In the genomic region with DNA sequence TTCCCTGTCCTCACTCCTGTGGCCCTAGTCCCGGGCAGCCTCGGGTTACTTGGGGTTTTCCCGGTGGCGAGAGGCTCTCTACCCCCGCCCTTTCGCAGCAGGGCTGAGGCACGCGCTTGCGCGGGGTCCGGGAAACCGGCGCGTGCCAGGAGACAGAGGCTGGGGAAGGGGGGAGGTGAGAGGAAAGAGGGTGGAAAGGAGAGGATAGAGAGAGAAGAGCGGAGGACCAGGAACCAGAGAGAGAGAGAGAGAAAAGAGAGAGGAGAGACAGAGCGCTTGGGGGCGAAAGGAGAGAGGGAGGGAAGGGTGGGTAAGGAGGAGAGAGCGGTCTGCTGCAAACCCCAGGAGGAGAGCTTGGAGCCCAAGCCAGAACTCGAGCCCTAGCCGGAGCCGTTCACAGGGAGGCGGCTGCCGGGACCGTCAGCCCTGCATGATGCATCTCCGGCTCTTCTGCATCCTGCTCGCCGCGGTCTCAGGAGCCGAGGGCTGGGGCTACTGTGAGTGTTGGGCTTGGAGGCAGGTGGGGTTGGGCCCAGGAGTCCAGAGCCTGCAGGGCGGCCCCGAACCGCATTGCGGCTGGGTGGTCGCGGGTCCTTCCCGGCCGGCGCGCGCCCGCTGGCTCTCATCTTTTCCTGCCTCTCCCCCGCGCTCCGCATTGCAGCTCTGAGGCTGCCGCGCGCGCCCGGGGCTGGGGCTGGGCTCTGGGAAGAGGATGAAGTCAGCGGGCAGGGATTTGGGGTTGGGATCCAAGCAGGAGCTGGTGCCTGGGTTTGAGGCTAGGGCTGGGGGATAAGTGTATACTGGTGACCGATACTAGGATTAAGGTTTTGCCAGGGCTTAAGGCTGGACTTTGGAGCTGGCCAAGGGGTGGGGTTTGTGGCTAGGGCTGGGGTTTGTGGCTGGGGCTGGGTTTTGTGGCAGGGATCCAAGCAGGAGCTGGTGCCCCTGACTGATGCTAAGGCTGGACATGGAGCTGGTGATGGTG, we compare ENCODE assay signal across 1 cellular context.
TF ChIP-seq lines count a peak whose summit lies in the region.

CNTNAP1 (plus strand) TSS at position 132 of the 985 bp plus-strand sequence; CDS start at position 431, 299 bp downstream.

TF ChIP-seq in HepG2, 621 proteins besides CTCF, POLR2A, EP300 and RAD21 (continued from another document and continues in another):
- peak; percentile 91 for TF ChIP-seq UBTF (CRISPR knock-in tag; IDR thresholded peaks at IDR 0.05)
- peak; percentile 84; the same call in 1 of the 2 replicates for TF ChIP-seq ARID2 (CRISPR knock-in tag; IDR thresholded peaks at IDR 0.05; ENCODE audit: borderline replicate concordance)
- no peak for TF ChIP-seq ZSCAN29 (CRISPR knock-in tag; conservative IDR thresholded peaks at IDR 0.05)
- 0 out of 2 replicates have a peak, but pooled peaks have one; percentile 56 for TF ChIP-seq RNF2 (conservative IDR thresholded peaks at IDR 0.05; ENCODE audit: low read depth)
- 0 out of 2 replicates have a peak, but pooled peaks have one; percentile 50 for TF ChIP-seq PRMT3 (CRISPR knock-in tag; IDR thresholded peaks at IDR 0.05; ENCODE audit: borderline replicate concordance, low read depth)
- TF ChIP-seq PCBP1 (IDR thresholded peaks at IDR 0.05; ENCODE audit: borderline replicate concordance, low read depth, low read length) = peak; percentile 91; the same call in 1 of the 2 replicates
- TF ChIP-seq PHF8 (CRISPR knock-in tag; IDR thresholded peaks at IDR 0.05) = peak; percentile 28
- no peak for TF ChIP-seq LRRFIP1 (CRISPR knock-in tag; conservative IDR thresholded peaks at IDR 0.05)
- no peak for TF ChIP-seq ZBTB3 (CRISPR knock-in tag; IDR thresholded peaks at IDR 0.05; ENCODE audit: borderline replicate concordance, low read depth)
- TF ChIP-seq NCOA2 (CRISPR knock-in tag; IDR thresholded peaks at IDR 0.05) = peak; percentile 49; the same call in 1 of the 2 replicates
- 0 out of 2 replicates have a peak, but pooled peaks have one; percentile 15 for TF ChIP-seq HNRNPL (IDR thresholded peaks at IDR 0.05; ENCODE audit: low read depth, low read length)
- no peak for TF ChIP-seq ZNF841 (CRISPR knock-in tag; IDR thresholded peaks at IDR 0.05; ENCODE audit: borderline replicate concordance)
- no peak for TF ChIP-seq SRF (IDR thresholded peaks at IDR 0.05; ENCODE audit: low read depth, low read length)
- TF ChIP-seq ZNF784 (CRISPR knock-in tag; IDR thresholded peaks at IDR 0.05; ENCODE audit: borderline replicate concordance) = 0 out of 2 replicates have a peak, but pooled peaks have one; percentile 13
- TF ChIP-seq, protein P1, sequence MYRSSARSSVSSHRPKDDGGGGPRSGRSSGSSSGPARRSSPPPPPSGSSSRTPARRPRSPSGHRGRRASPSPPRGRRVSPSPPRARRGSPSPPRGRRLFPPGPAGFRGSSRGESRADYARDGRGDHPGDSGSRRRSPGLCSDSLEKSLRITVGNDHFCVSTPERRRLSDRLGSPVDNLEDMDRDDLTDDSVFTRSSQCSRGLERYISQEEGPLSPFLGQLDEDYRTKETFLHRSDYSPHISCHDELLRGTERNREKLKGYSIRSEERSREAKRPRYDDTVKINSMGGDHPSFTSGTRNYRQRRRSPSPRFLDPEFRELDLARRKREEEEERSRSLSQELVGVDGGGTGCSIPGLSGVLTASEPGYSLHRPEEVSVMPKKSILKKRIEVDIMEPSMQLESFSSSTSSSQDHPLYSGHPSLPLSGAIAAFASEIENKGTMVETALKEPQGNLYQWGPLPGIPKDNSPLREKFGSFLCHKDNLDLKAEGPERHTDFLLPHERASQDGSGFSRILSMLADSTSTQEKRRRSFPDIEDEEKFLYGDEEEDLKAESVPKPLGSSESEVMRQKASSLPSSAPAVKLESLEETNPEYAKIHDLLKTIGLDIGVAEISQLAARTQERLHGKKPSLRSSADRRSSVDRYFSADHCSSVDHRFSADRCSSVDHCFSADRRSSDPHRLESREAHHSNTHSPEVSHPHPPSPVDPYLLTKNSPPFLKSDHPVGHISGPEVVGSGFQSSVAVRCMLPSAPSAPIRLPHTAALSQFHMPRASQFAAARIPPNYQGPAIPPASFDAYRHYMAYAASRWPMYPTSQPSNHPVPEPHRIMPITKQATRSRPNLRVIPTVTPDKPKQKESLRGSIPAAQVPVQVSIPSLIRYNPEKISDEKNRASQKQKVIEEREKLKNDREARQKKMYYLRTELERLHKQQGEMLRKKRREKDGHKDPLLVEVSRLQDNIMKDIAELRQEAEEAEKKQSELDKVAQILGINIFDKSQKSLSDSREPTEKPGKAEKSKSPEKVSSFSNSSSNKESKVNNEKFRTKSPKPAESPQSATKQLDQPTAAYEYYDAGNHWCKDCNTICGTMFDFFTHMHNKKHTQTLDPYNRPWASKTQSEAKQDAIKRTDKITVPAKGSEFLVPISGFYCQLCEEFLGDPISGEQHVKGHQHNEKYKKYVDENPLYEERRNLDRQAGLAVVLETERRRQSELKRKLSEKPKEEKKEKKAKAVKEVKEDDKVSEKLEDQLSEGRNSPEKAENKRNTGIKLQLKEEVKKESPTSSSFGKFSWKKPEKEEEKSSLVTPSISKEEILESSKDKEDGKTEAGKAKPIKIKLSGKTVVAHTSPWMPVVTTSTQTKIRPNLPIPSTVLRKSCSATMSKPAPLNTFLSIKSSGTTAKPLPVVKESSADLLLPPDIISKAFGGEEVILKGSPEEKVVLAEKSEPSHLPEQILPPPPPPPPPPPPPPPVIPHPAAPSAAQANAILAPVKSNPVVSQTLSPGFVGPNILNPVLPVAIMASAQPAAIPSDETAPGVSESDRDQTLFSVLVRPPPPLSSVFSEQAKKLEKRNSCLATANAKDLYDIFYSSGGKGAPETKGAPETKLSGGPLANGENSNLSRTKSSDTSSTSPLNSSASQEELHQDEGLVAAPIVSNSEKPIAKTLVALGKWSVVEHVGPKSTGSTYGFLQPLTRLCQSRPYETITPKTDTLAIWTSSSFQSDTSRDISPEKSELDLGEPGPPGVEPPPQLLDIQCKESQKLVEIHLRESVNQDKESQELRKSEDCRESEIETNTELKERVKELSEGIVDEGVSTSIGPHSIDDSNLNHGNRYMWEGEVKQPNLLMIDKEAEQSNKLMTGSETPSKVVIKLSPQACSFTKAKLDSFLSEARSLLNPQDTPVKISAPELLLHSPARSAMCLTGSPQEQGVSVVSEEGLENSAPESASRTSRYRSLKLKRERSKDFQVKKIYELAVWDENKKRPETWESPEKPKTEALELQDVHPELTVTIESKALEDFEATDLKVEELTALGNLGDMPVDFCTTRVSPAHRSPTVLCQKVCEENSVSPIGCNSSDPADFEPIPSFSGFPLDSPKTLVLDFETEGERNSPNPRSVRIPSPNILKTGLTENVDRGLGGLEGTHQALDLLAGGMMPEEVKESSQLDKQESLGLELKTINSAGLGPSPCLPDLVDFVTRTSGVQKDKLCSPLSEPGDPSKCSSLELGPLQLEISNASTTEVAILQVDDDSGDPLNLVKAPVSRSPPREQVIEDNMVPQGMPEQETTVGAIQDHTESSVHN (CRISPR knock-in tag; IDR thresholded peaks at IDR 0.05) = 0 out of 2 replicates have a peak, but pooled peaks have one; percentile 70
- TF ChIP-seq ZFP62 (CRISPR knock-in tag; IDR thresholded peaks at IDR 0.05) = no peak
- TF ChIP-seq FOSL2 (CRISPR knock-in tag; IDR thresholded peaks at IDR 0.05) = no peak; the same call in 1 of the 2 replicates
- TF ChIP-seq SETDB1 (CRISPR knock-in tag; IDR thresholded peaks at IDR 0.05; ENCODE audit: borderline replicate concordance) = no peak
- peak; percentile 15 for TF ChIP-seq XRCC5 (optimal IDR thresholded peaks at IDR 0.05; ENCODE audit: low read length)
- no peak for TF ChIP-seq ARID3A (IDR thresholded peaks at IDR 0.05; ENCODE audit: low read depth, low read length)
- TF ChIP-seq TFDP2 (CRISPR knock-in tag; IDR thresholded peaks at IDR 0.05) = peak; percentile 42; the same call in 1 of the 2 replicates
- no peak for TF ChIP-seq SIX1 (CRISPR knock-in tag; IDR thresholded peaks at IDR 0.05; ENCODE audit: borderline replicate concordance)
- TF ChIP-seq ZFP36 (IDR thresholded peaks at IDR 0.05; ENCODE audit: borderline replicate concordance, low read depth, low read length, partially characterized antibody) = no peak
- TF ChIP-seq KDM1A (CRISPR knock-in tag; IDR thresholded peaks at IDR 0.05) = no peak
- no peak for TF ChIP-seq FOXP1 (IDR thresholded peaks at IDR 0.05)
- TF ChIP-seq FOXP1 (CRISPR knock-in tag; IDR thresholded peaks at IDR 0.05) = no peak
- peak; percentile 70; the same call in 1 of the 2 replicates for TF ChIP-seq AHR (CRISPR knock-in tag; IDR thresholded peaks at IDR 0.05)
- TF ChIP-seq ZNF24 (IDR thresholded peaks at IDR 0.05) = no peak
- no peak for TF ChIP-seq ZNF678 (CRISPR knock-in tag; IDR thresholded peaks at IDR 0.05)
- peak; percentile 26; the same call in 1 of the 2 replicates for TF ChIP-seq MNT (IDR thresholded peaks at IDR 0.05)
